ENCODE assay signal across 15 cellular contexts in the genomic region with DNA sequence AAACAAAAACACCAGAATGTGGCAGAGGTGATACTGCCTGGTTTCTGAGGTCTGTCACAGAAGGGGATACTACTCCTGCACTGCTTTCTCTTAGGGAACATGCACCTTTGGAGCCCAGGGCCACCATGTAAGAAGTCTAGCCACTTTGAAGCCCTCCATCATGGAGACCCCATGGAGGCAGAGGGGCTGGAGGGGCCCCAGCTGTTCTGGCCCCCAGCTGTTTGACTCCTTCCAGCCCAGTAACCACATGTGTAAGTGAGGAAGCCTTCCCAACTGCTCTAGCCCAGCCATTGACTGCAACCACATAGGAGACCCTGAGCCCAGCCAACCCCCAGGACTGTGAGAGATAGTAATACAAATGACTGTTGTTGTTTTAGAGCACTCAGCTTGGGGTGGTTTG. TPM values are rescaled to one million over a fixed set of nuclear protein-coding genes. Genes with fewer than 3 reads are reported as not detected.
DNase-seq lines count a peak whose midpoint lies in the region; ATAC-seq and TF ChIP-seq lines count a peak whose summit lies in the region.
"Had no signal": no experiment of that assay in that cellular context is flagged by ENCODE, and none has a peak within 500 bp of the region (broad histone marks: within the 10 kb centered on the region; RNA-seq: fewer than 3 reads in every experiment).

No MANE protein-coding gene starts in this region.

- peak; percentile 6 for DNase-seq in activated CD8-positive, alpha-beta memory T cell treated with anti-CD3 and anti-CD28 coated beads, Interleukin-2, amount 50 U/mL, for 48 hours
- DNase-seq in activated CD8-positive, alpha-beta memory T cell treated with anti-CD3 and anti-CD28 coated beads, Interleukin-2, amount 10 ng/mL, durations not matched to agents 7 days and 5 days = no peak
- DNase-seq in RWPE2 (ENCODE audit: low spot score) (peak; percentile 46), neuronal stem cell (ENCODE audit: low spot score) (no peak), ureter (ENCODE audit: low spot score) (peak; percentile 14), colonic mucosa (no peak), NCI-H524 (lab: John Stamatoyannopoulos, UW) (no peak)
- DNase-seq: 8988T; CD4-positive, alpha-beta memory T cell; DMS79 treated with DMSO at 0.1 percent for 48 hours; GF-D8; HCEC 1CT had no signal

- H3K4me1 Mint-ChIP-seq in activated CD8-positive, alpha-beta memory T cell treated with anti-CD3 and anti-CD28 coated beads, Interleukin-2, amount 10 ng/mL, durations not matched to agents 7 days and 5 days = no peaks in the 10 kb centered on the region
- H3K4me1 Mint-ChIP-seq: CD14-positive monocyte; CD4-positive, alpha-beta memory T cell; GM23338 had no signal

- H3K18ac ChIP-seq in neuronal stem cell (ENCODE audit: low read length) = no peak overlapping the region

- no peak overlapping the region for H3K9ac ChIP-seq in neuronal stem cell (ENCODE audit: low read depth, low read length, poor library complexity)
- no peak overlapping the region for H3K9ac ChIP-seq in colonic mucosa (ENCODE audit: low read depth in 2 of 2, low read length in 2 of 2)
- H3K9ac ChIP-seq: BLaER1 had no signal

- TF ChIP-seq CTCF in RWPE2 (IDR thresholded peaks at IDR 0.05; ENCODE audit: poor library complexity, severe bottlenecking) (no peak), colonic mucosa (IDR thresholded peaks at IDR 0.05) (no peak)

- H3K9me3 Mint-ChIP-seq in activated CD8-positive, alpha-beta memory T cell treated with anti-CD3 and anti-CD28 coated beads, Interleukin-2, amount 10 ng/mL, durations not matched to agents 7 days and 5 days (ENCODE audit: low read depth) = no peaks in the 10 kb centered on the region
- H3K9me3 Mint-ChIP-seq: CD14-positive monocyte; CD4-positive, alpha-beta memory T cell; GM23338 had no signal

- no peak overlapping the region for H3K27ac Mint-ChIP-seq in activated CD8-positive, alpha-beta memory T cell treated with anti-CD3 and anti-CD28 coated beads, Interleukin-2, amount 10 ng/mL, durations not matched to agents 7 days and 5 days
- H3K27ac Mint-ChIP-seq: CD4-positive, alpha-beta memory T cell; GM23338 had no signal

- no peak overlapping the region for H3K4me2 ChIP-seq in neuronal stem cell (ENCODE audit: insufficient read depth, low read length, poor library complexity, severe bottlenecking)
- H3K4me2 ChIP-seq: BLaER1, GM23338 had no signal

- H2BK15ac ChIP-seq in neuronal stem cell (ENCODE audit: low read length) = no peak overlapping the region

- peaks cover 2% of the 10 kb centered on the region for H3K27me3 Mint-ChIP-seq in activated CD8-positive, alpha-beta memory T cell treated with anti-CD3 and anti-CD28 coated beads, Interleukin-2, amount 10 ng/mL, durations not matched to agents 7 days and 5 days

- H3K4me1 ChIP-seq in RWPE2 (ENCODE audit: insufficient read depth, poor library complexity, severe bottlenecking) (peaks cover 6% of the 10 kb centered on the region), neuronal stem cell (ENCODE audit: control insufficient read depth in 2 of 2, insufficient read depth in 1 of 2, low read depth in 1 of 2, low read length in 2 of 2) (peaks cover 0 to 3% of the 10 kb centered on the region in 2 donors), colonic mucosa (no peaks in the 10 kb centered on the region)
- H3K4me1 ChIP-seq: BLaER1 had no signal

- H2BK12ac ChIP-seq in neuronal stem cell (ENCODE audit: low read length) = no peak overlapping the region

- H3K36me3 Mint-ChIP-seq in activated CD8-positive, alpha-beta memory T cell treated with anti-CD3 and anti-CD28 coated beads, Interleukin-2, amount 10 ng/mL, durations not matched to agents 7 days and 5 days = no peaks in the 10 kb centered on the region
- H3K36me3 Mint-ChIP-seq: CD14-positive monocyte; CD4-positive, alpha-beta memory T cell had no signal

- no peak overlapping the region for H3K4ac ChIP-seq in neuronal stem cell (ENCODE audit: low read length)

- H2BK5ac ChIP-seq in neuronal stem cell (ENCODE audit: low read length) = no peak overlapping the region

- ATAC-seq in activated CD8-positive, alpha-beta memory T cell treated with anti-CD3 and anti-CD28 coated beads, Interleukin-2, amount 10 ng/mL, durations not matched to agents 7 days and 5 days = no peak
- ATAC-seq in RWPE2 (ENCODE audit: low read depth) = no peak
- ATAC-seq: GM23338 had no signal

- no peak overlapping the region for H4K91ac ChIP-seq in neuronal stem cell (ENCODE audit: low read depth, low read length, poor library complexity)

- no peak overlapping the region for H4K8ac ChIP-seq in neuronal stem cell (ENCODE audit: low read depth, low read length)

- no peak overlapping the region for H3K14ac ChIP-seq in neuronal stem cell (ENCODE audit: low read length)

- H2AK5ac ChIP-seq in neuronal stem cell (ENCODE audit: low read depth, low read length) = no peak overlapping the region

- intact Hi-C loops in colonic mucosa (cut with DNase I) = no loop called here

- no peak overlapping the region for H3K27ac ChIP-seq in RWPE2 (ENCODE audit: poor library complexity, severe bottlenecking)
- no peak overlapping the region for H3K27ac ChIP-seq in neuronal stem cell (replicated peaks; ENCODE audit: low read length)
- no peak overlapping the region for H3K27ac ChIP-seq in colonic mucosa
- H3K27ac ChIP-seq: BLaER1 had no signal

- no peaks in the 10 kb centered on the region for H3K27me3 ChIP-seq in RWPE2 (ENCODE audit: insufficient read depth, poor library complexity, severe bottlenecking)
- H3K27me3 ChIP-seq in neuronal stem cell (ENCODE audit: control insufficient read depth in 3 of 3, insufficient read depth in 3 of 3, low read depth in 1 of 3, low read length in 3 of 3) = no peaks in the 10 kb centered on the region
- no peaks in the 10 kb centered on the region for H3K27me3 ChIP-seq in colonic mucosa
- H3K27me3 ChIP-seq: BLaER1 had no signal

- H3K23ac ChIP-seq in neuronal stem cell (ENCODE audit: low read depth, low read length, poor library complexity) = no peak overlapping the region

- CTCF ChIA-PET in activated CD8-positive, alpha-beta memory T cell treated with anti-CD3 and anti-CD28 coated beads, Interleukin-2, amount 10 ng/mL, durations not matched to agents 7 days and 5 days (lab: Charles Lee) = no interaction called here

- H3K4me3 ChIP-seq in RWPE2 (ENCODE audit: severe bottlenecking) (no peak overlapping the region), neuronal stem cell (ENCODE audit: low read length in 2 of 2) (no peak overlapping the region), colonic mucosa (no peak overlapping the region)
- H3K4me3 ChIP-seq: BLaER1, GM23338 had no signal

- no peak overlapping the region for H2BK120ac ChIP-seq in neuronal stem cell (ENCODE audit: low read depth, low read length)

- no peak overlapping the region for H3K4me3 Mint-ChIP-seq in activated CD8-positive, alpha-beta memory T cell treated with anti-CD3 and anti-CD28 coated beads, Interleukin-2, amount 10 ng/mL, durations not matched to agents 7 days and 5 days
- H3K4me3 Mint-ChIP-seq: CD14-positive monocyte; CD4-positive, alpha-beta memory T cell; GM23338 had no signal

- H3K79me1 ChIP-seq in neuronal stem cell (ENCODE audit: low read depth, low read length) = peaks cover 1% of the 10 kb centered on the region

- no peaks in the 10 kb centered on the region for H3K9me3 ChIP-seq in RWPE2 (ENCODE audit: severe bottlenecking)
- H3K9me3 ChIP-seq in neuronal stem cell (replicated peaks in 1 of 2; ENCODE audit: control insufficient read depth in 2 of 2, insufficient read depth in 1 of 2, low read depth in 1 of 2, low read length in 2 of 2) = no peaks in the 10 kb centered on the region
- no peaks in the 10 kb centered on the region for H3K9me3 ChIP-seq in colonic mucosa
- H3K9me3 ChIP-seq: BLaER1 had no signal

- peak overlapping the region; percentile 11 for H2AFZ ChIP-seq in neuronal stem cell (ENCODE audit: low read length)
- H2AFZ ChIP-seq: GM23338 had no signal

- H3K36me3 ChIP-seq in RWPE2 (ENCODE audit: low read depth) (no peaks in the 10 kb centered on the region), neuronal stem cell (replicated peaks in 1 of 2; ENCODE audit: control insufficient read depth in 2 of 2, insufficient read depth in 2 of 2, low read length in 2 of 2) (no peaks in the 10 kb centered on the region), colonic mucosa (no peaks in the 10 kb centered on the region)
- H3K36me3 ChIP-seq: BLaER1 had no signal

RNA-seq across cellular contexts. Expression of gene IGDCC4, which starts 9.0 kb away (rescaled TPM):
- total RNA-seq in activated CD8-positive, alpha-beta memory T cell treated with anti-CD3 and anti-CD28 coated beads, Interleukin-2, amount 10 ng/mL, durations not matched to agents 7 days and 5 days = under 1 TPM; 0.14 to 0.26 TPM
- polyA plus RNA-seq in neuronal stem cell (2013, experiment 1 of 2) = 17.1 TPM
- 17.4 TPM for polyA plus RNA-seq in neuronal stem cell (2013, experiment 2 of 2)
- 2.1 TPM for total RNA-seq in ureter
- total RNA-seq in colonic mucosa = 1 to 10 TPM in 1 of 2 donors, under 1 TPM in 1; 0.96 to 1.9 TPM
- polyA plus RNA-seq: CD14-positive monocyte had no signal

RNA-seq across cellular contexts. Expression of gene IGDCC3, which starts 53.9 kb away (rescaled TPM):
- not detected for total RNA-seq in activated CD8-positive, alpha-beta memory T cell treated with anti-CD3 and anti-CD28 coated beads, Interleukin-2, amount 10 ng/mL, durations not matched to agents 7 days and 5 days
- 69.2 TPM for polyA plus RNA-seq in neuronal stem cell (2013, experiment 1 of 2)
- 70.9 TPM for polyA plus RNA-seq in neuronal stem cell (2013, experiment 2 of 2)
- 1.6 TPM for total RNA-seq in ureter
- under 1 TPM in 1 of 2 donors, not detected in 1; 0.12 TPM for total RNA-seq in colonic mucosa
- total RNA-seq: CD4-positive, alpha-beta memory T cell had no signal
- polyA plus RNA-seq: CD14-positive monocyte; CD4-positive, alpha-beta memory T cell had no signal

Comparison
In these comparisons a context has a peak if more than half of its experiments do, and no peak if none do; other contexts are left out.
1. DNase-seq: peak in activated CD8-positive, alpha-beta memory T cell treated with anti-CD3 and anti-CD28 coated beads, Interleukin-2, amount 50 U/mL, for 48 hours (single experiment), RWPE2 (single experiment) and ureter (single experiment); none in activated CD8-positive, alpha-beta memory T cell treated with anti-CD3 and anti-CD28 coated beads, Interleukin-2, amount 10 ng/mL, durations not matched to agents 7 days and 5 days (single experiment), neuronal stem cell (single experiment), colonic mucosa (single experiment) and NCI-H524 (0 of 2).